In the genomic region with DNA sequence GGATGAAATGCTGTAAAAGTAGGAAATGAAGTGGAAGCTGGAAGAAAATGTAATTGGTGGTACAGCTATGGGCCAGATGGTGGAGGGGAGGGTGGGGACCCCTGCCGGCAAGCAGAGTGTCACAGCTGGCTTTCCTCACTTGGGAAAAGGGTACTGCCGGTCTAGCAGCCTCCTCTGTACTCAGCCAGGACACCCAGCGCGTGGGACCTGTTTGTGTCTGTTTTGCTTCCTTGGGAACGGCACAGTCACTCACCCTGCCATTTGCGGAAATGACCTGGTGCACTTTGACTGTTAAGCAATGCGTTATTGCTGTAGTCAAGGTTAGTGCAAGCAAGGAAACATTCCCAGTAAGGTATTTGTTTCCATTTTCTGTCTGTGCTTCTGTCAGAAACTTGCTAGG, we compare ENCODE assay signal across 1 cellular context.
TF ChIP-seq lines count a peak whose summit lies in the region.

No MANE protein-coding gene starts in this region.

TF ChIP-seq in HepG2, 621 proteins besides CTCF, POLR2A, EP300 and RAD21 (continued from another document and continues in another):
- TF ChIP-seq, protein P1, sequence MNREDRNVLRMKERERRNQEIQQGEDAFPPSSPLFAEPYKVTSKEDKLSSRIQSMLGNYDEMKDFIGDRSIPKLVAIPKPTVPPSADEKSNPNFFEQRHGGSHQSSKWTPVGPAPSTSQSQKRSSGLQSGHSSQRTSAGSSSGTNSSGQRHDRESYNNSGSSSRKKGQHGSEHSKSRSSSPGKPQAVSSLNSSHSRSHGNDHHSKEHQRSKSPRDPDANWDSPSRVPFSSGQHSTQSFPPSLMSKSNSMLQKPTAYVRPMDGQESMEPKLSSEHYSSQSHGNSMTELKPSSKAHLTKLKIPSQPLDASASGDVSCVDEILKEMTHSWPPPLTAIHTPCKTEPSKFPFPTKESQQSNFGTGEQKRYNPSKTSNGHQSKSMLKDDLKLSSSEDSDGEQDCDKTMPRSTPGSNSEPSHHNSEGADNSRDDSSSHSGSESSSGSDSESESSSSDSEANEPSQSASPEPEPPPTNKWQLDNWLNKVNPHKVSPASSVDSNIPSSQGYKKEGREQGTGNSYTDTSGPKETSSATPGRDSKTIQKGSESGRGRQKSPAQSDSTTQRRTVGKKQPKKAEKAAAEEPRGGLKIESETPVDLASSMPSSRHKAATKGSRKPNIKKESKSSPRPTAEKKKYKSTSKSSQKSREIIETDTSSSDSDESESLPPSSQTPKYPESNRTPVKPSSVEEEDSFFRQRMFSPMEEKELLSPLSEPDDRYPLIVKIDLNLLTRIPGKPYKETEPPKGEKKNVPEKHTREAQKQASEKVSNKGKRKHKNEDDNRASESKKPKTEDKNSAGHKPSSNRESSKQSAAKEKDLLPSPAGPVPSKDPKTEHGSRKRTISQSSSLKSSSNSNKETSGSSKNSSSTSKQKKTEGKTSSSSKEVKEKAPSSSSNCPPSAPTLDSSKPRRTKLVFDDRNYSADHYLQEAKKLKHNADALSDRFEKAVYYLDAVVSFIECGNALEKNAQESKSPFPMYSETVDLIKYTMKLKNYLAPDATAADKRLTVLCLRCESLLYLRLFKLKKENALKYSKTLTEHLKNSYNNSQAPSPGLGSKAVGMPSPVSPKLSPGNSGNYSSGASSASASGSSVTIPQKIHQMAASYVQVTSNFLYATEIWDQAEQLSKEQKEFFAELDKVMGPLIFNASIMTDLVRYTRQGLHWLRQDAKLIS (CRISPR knock-in tag; IDR thresholded peaks at IDR 0.05), result no peak
- 0 out of 2 replicates have a peak, but pooled peaks have one; percentile 35 for TF ChIP-seq MXD4 (CRISPR knock-in tag; IDR thresholded peaks at IDR 0.05)
- TF ChIP-seq ZNF589 (CRISPR knock-in tag; conservative IDR thresholded peaks at IDR 0.05), result no peak
- no peak for TF ChIP-seq ZNF660 (CRISPR knock-in tag; IDR thresholded peaks at IDR 0.05; ENCODE audit: borderline replicate concordance, low read depth)
- TF ChIP-seq SNAI1 (CRISPR knock-in tag; IDR thresholded peaks at IDR 0.05; ENCODE audit: borderline replicate concordance), result no peak
- TF ChIP-seq NR2F2 (IDR thresholded peaks at IDR 0.05; ENCODE audit: borderline replicate concordance, low read depth), result no peak
- no peak for TF ChIP-seq HDAC2 (CRISPR knock-in tag; IDR thresholded peaks at IDR 0.05)
- peak; percentile 54; the same call in 1 of the 2 replicates for TF ChIP-seq FOXO1 (CRISPR knock-in tag; IDR thresholded peaks at IDR 0.05)
- TF ChIP-seq EHMT2 (IDR thresholded peaks at IDR 0.05; ENCODE audit: borderline replicate concordance, low read depth, low read length), result peak; percentile 66; the same call in 1 of the 2 replicates
- TF ChIP-seq ZNF260 (CRISPR knock-in tag; IDR thresholded peaks at IDR 0.05; ENCODE audit: borderline replicate concordance, low read depth), result no peak
- peak; percentile 51; the same call in 1 of the 2 replicates for TF ChIP-seq NCOR1 (IDR thresholded peaks at IDR 0.05; ENCODE audit: borderline replicate concordance, low read length)
- peak; percentile 60; the same call in 1 of the 2 replicates for TF ChIP-seq SAP130 (CRISPR knock-in tag; IDR thresholded peaks at IDR 0.05; ENCODE audit: low read depth)
- TF ChIP-seq ZNF546 (CRISPR knock-in tag; conservative IDR thresholded peaks at IDR 0.05), result no peak
- TF ChIP-seq, protein P2, sequence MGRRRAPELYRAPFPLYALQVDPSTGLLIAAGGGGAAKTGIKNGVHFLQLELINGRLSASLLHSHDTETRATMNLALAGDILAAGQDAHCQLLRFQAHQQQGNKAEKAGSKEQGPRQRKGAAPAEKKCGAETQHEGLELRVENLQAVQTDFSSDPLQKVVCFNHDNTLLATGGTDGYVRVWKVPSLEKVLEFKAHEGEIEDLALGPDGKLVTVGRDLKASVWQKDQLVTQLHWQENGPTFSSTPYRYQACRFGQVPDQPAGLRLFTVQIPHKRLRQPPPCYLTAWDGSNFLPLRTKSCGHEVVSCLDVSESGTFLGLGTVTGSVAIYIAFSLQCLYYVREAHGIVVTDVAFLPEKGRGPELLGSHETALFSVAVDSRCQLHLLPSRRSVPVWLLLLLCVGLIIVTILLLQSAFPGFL (CRISPR knock-in tag; IDR thresholded peaks at IDR 0.05), result no peak
- TF ChIP-seq TCF12 (IDR thresholded peaks at IDR 0.05), result no peak
- no peak for TF ChIP-seq TCF12 (CRISPR knock-in tag; IDR thresholded peaks at IDR 0.05)
- TF ChIP-seq, protein P3, sequence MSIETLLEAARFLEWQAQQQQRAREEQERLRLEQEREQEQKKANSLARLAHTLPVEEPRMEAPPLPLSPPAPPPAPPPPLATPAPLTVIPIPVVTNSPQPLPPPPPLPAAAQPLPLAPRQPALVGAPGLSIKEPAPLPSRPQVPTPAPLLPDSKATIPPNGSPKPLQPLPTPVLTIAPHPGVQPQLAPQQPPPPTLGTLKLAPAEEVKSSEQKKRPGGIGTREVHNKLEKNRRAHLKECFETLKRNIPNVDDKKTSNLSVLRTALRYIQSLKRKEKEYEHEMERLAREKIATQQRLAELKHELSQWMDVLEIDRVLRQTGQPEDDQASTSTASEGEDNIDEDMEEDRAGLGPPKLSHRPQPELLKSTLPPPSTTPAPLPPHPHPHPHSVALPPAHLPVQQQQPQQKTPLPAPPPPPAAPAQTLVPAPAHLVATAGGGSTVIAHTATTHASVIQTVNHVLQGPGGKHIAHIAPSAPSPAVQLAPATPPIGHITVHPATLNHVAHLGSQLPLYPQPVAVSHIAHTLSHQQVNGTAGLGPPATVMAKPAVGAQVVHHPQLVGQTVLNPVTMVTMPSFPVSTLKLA (IDR thresholded peaks at IDR 0.05), result no peak
- no peak for TF ChIP-seq ZNF790 (CRISPR knock-in tag; IDR thresholded peaks at IDR 0.05; ENCODE audit: borderline replicate concordance)
- TF ChIP-seq MXI1 (IDR thresholded peaks at IDR 0.05; ENCODE audit: borderline replicate concordance, low read depth, low read length), result peak; percentile 36; the same call in 1 of the 3 replicates
- TF ChIP-seq, protein P4, sequence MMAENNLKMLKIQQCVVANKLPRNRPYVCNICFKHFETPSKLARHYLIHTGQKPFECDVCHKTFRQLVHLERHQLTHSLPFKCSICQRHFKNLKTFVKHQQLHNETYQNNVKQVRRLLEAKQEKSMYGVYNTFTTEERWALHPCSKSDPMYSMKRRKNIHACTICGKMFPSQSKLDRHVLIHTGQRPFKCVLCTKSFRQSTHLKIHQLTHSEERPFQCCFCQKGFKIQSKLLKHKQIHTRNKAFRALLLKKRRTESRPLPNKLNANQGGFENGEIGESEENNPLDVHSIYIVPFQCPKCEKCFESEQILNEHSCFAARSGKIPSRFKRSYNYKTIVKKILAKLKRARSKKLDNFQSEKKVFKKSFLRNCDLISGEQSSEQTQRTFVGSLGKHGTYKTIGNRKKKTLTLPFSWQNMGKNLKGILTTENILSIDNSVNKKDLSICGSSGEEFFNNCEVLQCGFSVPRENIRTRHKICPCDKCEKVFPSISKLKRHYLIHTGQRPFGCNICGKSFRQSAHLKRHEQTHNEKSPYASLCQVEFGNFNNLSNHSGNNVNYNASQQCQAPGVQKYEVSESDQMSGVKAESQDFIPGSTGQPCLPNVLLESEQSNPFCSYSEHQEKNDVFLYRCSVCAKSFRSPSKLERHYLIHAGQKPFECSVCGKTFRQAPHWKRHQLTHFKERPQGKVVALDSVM (CRISPR knock-in tag; IDR thresholded peaks at IDR 0.05), result no peak
- no peak for TF ChIP-seq TEF (CRISPR knock-in tag; IDR thresholded peaks at IDR 0.05)
- TF ChIP-seq UBTF (CRISPR knock-in tag; IDR thresholded peaks at IDR 0.05), result 0 out of 2 replicates have a peak, but pooled peaks have one; percentile 23
- TF ChIP-seq, protein P5, sequence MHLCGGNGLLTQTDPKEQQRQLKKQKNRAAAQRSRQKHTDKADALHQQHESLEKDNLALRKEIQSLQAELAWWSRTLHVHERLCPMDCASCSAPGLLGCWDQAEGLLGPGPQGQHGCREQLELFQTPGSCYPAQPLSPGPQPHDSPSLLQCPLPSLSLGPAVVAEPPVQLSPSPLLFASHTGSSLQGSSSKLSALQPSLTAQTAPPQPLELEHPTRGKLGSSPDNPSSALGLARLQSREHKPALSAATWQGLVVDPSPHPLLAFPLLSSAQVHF (CRISPR knock-in tag; IDR thresholded peaks at IDR 0.05), result no peak
- TF ChIP-seq CBX5 (CRISPR knock-in tag; IDR thresholded peaks at IDR 0.05; ENCODE audit: borderline replicate concordance), result 0 out of 2 replicates have a peak, but pooled peaks have one; percentile 60
- no peak for TF ChIP-seq ATF6 (CRISPR knock-in tag; conservative IDR thresholded peaks at IDR 0.05)
- no peak for TF ChIP-seq FOXO4 (CRISPR knock-in tag; conservative IDR thresholded peaks at IDR 0.05)
- TF ChIP-seq ZNF644 (CRISPR knock-in tag; IDR thresholded peaks at IDR 0.05; ENCODE audit: low read depth), result peak; percentile 99
- no peak for TF ChIP-seq BORCS8-MEF2B (CRISPR knock-in tag; IDR thresholded peaks at IDR 0.05)
- TF ChIP-seq ERF (CRISPR knock-in tag; IDR thresholded peaks at IDR 0.05), result 0 out of 2 replicates have a peak, but pooled peaks have one; percentile 28
- TF ChIP-seq ZBTB1 (CRISPR knock-in tag; IDR thresholded peaks at IDR 0.05; ENCODE audit: borderline replicate concordance), result no peak
- TF ChIP-seq NR2F1 (CRISPR knock-in tag; IDR thresholded peaks at IDR 0.05), result peak; percentile 32 to 66; a peak in 3 of 4 replicates
- TF ChIP-seq, protein P6, sequence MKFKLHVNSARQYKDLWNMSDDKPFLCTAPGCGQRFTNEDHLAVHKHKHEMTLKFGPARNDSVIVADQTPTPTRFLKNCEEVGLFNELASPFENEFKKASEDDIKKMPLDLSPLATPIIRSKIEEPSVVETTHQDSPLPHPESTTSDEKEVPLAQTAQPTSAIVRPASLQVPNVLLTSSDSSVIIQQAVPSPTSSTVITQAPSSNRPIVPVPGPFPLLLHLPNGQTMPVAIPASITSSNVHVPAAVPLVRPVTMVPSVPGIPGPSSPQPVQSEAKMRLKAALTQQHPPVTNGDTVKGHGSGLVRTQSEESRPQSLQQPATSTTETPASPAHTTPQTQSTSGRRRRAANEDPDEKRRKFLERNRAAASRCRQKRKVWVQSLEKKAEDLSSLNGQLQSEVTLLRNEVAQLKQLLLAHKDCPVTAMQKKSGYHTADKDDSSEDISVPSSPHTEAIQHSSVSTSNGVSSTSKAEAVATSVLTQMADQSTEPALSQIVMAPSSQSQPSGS (CRISPR knock-in tag; IDR thresholded peaks at IDR 0.05), result no peak
- no peak for TF ChIP-seq ZC3H13 (CRISPR knock-in tag; IDR thresholded peaks at IDR 0.05)
- no peak for TF ChIP-seq FOXP1 (IDR thresholded peaks at IDR 0.05)
- peak; percentile 35; the same call in 1 of the 2 replicates for TF ChIP-seq FOXP1 (CRISPR knock-in tag; IDR thresholded peaks at IDR 0.05)
- TF ChIP-seq, protein P7, sequence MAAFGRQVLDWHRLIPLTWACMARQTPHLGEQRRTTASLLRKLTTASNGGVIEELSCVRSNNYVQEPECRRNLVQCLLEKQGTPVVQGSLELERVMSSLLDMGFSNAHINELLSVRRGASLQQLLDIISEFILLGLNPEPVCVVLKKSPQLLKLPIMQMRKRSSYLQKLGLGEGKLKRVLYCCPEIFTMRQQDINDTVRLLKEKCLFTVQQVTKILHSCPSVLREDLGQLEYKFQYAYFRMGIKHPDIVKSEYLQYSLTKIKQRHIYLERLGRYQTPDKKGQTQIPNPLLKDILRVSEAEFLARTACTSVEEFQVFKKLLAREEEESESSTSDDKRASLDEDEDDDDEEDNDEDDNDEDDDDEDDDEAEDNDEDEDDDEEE (CRISPR knock-in tag; IDR thresholded peaks at IDR 0.05), result no peak
- peak; percentile 86 for TF ChIP-seq CEBPG (CRISPR knock-in tag; IDR thresholded peaks at IDR 0.05)
- peak; percentile 35; the same call in 1 of the 2 replicates for TF ChIP-seq NFE2L2 (IDR thresholded peaks at IDR 0.05; ENCODE audit: low read length)
